ENCODE assay signal across 9 cellular contexts in genomic region chr14:85535916-85536834, GRCh38. TPM values are rescaled to one million over a fixed set of nuclear protein-coding genes. Genes with fewer than 3 reads are reported as not detected.
DNase-seq lines count a peak whose midpoint lies in the region; ATAC-seq and TF ChIP-seq lines count a peak whose summit lies in the region.
"Had no signal": no experiment of that assay in that cellular context is flagged by ENCODE, and none has a peak within 500 bp of the region (broad histone marks: within the 10 kb centered on the region; RNA-seq: fewer than 3 reads in every experiment).

No MANE protein-coding gene starts in this region.

- H3K9ac ChIP-seq in HUES64 (ENCODE audit: low read depth, low read length) = no peak overlapping the region

- H3K27ac ChIP-seq in HUES64 (ENCODE audit: low read depth, low read length) (no peak overlapping the region), right atrium auricular region (peak overlapping the region; percentile 4 to 42), temporal lobe (ENCODE audit: low read depth, low read length) (peak overlapping the region; percentile 56)

- no peak for ATAC-seq in GM19023 (IDR thresholded peaks at IDR 0.05; ENCODE audit: unreplicated experiment)

- peak in 1 of 2 donors; percentile 66 for TF ChIP-seq CTCF in right atrium auricular region (IDR thresholded peaks at IDR 0.05)

- H3K27me3 ChIP-seq in HUES64 (ENCODE audit: insufficient read depth, low read length) (peaks cover 43% of the 10 kb centered on the region), right atrium auricular region (no peaks in the 10 kb centered on the region)

- WGBS in HUES64 = 32% methylated on average over 6 of the region's 8 CpGs

- H3K36me3 ChIP-seq in HUES64 (ENCODE audit: insufficient read depth, low read length) = no peaks in the 10 kb centered on the region; the same call in 1 of the 2 replicates
- no peaks in the 10 kb centered on the region for H3K36me3 ChIP-seq in right atrium auricular region

- H3K4me3 ChIP-seq in HUES64 (ENCODE audit: low read length) = peak overlapping the region; percentile 65
- H3K4me3 ChIP-seq in right atrium auricular region = no peak overlapping the region

- H3K9me3 ChIP-seq in HUES64 (ENCODE audit: insufficient read depth, low read depth, low read length) = no peaks in the 10 kb centered on the region
- no peaks in the 10 kb centered on the region for H3K9me3 ChIP-seq in right atrium auricular region

- peaks cover 34% of the 10 kb centered on the region for H3K4me1 ChIP-seq in HUES64 (ENCODE audit: insufficient read depth, low read length)
- H3K4me1 ChIP-seq in right atrium auricular region = peaks cover 0 to 20% of the 10 kb centered on the region in 2 donors

- DNase-seq in SW 1271 (lab: John Stamatoyannopoulos, UW) = peak; percentile 18 to 56
- DNase-seq in right atrium auricular region (ENCODE audit: low spot score) = no peak
- no peak for DNase-seq in effector CD4-positive, alpha-beta T cell
- DNase-seq in SHP77 treated with DMSO at 0.1 percent for 48 hours (lab: John Stamatoyannopoulos, UW) = no peak
- DNase-seq in stimulated activated CD4-positive, alpha-beta T cell treated with anti-CD3 and anti-CD28 coated beads, Interleukin-15, amount 100 ng/mL, for 24 hours = no peak
- DNase-seq: NCI-H774 had no signal

RNA-seq across cellular contexts. Expression of gene FLRT2, which starts 6.2 kb away (rescaled TPM):
- polyA plus RNA-seq in HUES64 (2013, experiment 1 of 2) = 12.0 TPM
- 12.8 TPM for polyA plus RNA-seq in HUES64 (2013, experiment 2 of 2)
- 10 to 100 TPM; 10.3 to 11.9 TPM for total RNA-seq in right atrium auricular region
- total RNA-seq in temporal lobe = 56.8 TPM

Comparison
In these comparisons a context has a peak if more than half of its experiments do, and no peak if none do; other contexts are left out.
1. DNase-seq: peak in SW 1271 (2 of 2); none in right atrium auricular region (single experiment), effector CD4-positive, alpha-beta T cell (single experiment), SHP77 treated with DMSO at 0.1 percent for 48 hours (single experiment) and stimulated activated CD4-positive, alpha-beta T cell treated with anti-CD3 and anti-CD28 coated beads, Interleukin-15, amount 100 ng/mL, for 24 hours (single experiment).